ENCODE assay signal across 8 cellular contexts in the genomic region with DNA sequence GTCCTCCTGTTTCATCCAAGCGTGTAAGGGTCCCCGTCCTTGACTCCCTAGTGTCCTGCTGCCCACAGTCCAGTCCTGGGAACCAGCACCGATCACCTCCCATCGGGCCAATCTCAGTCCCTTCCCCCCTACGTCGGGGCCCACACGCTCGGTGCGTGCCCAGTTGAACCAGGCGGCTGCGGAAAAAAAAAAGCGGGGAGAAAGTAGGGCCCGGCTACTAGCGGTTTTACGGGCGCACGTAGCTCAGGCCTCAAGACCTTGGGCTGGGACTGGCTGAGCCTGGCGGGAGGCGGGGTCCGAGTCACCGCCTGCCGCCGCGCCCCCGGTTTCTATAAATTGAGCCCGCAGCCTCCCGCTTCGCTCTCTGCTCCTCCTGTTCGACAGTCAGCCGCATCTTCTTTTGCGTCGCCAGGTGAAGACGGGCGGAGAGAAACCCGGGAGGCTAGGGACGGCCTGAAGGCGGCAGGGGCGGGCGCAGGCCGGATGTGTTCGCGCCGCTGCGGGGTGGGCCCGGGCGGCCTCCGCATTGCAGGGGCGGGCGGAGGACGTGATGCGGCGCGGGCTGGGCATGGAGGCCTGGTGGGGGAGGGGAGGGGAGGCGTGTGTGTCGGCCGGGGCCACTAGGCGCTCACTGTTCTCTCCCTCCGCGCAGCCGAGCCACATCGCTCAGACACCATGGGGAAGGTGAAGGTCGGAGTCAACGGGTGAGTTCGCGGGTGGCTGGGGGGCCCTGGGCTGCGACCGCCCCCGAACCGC. TPM values are rescaled to one million over a fixed set of nuclear protein-coding genes. Genes with fewer than 3 reads are reported as not detected.
DNase-seq lines count a peak whose midpoint lies in the region; ATAC-seq and TF ChIP-seq lines count a peak whose summit lies in the region.

A gene (plus strand): TSS at position 360 of the 756 bp plus-strand sequence. CDS start 316 bp downstream, at position 676.

- H3K4me1 Mint-ChIP-seq in IgD-negative memory B cell = peaks cover 18 to 35% (median 33%) of the 10 kb centered on the region in 3 donors

- no peak for TF ChIP-seq CTCF in epithelial cell of esophagus (IDR thresholded peaks at IDR 0.05; ENCODE audit: insufficient read depth, low read depth, low read length, missing control alignments)

- H3K4me3 Mint-ChIP-seq in IgD-negative memory B cell = peak within 1 kb of the TSS; percentile 91 to 99 (median 96)

- DNase-seq in DMS114 treated with DMSO at 0.1 percent for 48 hours (lab: John Stamatoyannopoulos, UW; ENCODE audit: unreplicated experiment) (peak; percentile 94), OCI-M1 (lab: John Stamatoyannopoulos, UW) (peak; percentile 97), activated T-cell treated with anti-CD3 and anti-CD28 coated beads for 4 hours (peak; percentile 83), epithelial cell of esophagus (ENCODE audit: low read depth) (peak; percentile 98), mucosa of gallbladder (ENCODE audit: low spot score) (peak; percentile 95)
- peak; percentile 93 for DNase-seq in stimulated activated CD8-positive, alpha-beta memory T cell treated with anti-CD3 and anti-CD28 coated beads, Interleukin-4, amount 100 ng/mL, for 48 hours

- H3K27me3 Mint-ChIP-seq in IgD-negative memory B cell = no peaks in the 10 kb centered on the region

- peak within 1 kb of the TSS; percentile 94 to 98 (median 97) for H3K27ac Mint-ChIP-seq in IgD-negative memory B cell

- peak; percentile 51 for ATAC-seq in GM21529 (IDR thresholded peaks at IDR 0.05; ENCODE audit: unreplicated experiment)

- no peaks in the 10 kb centered on the region for H3K36me3 Mint-ChIP-seq in IgD-negative memory B cell

- H3K4me3 ChIP-seq in epithelial cell of esophagus (ENCODE audit: low read length) = peak within 1 kb of the TSS; percentile 97

- no peaks in the 10 kb centered on the region for H3K9me3 Mint-ChIP-seq in IgD-negative memory B cell

RNA-seq across cellular contexts. Expression of the gene that starts here (rescaled TPM):
- 1,479 TPM for polyA plus RNA-seq in IgD-negative memory B cell
- total RNA-seq in mucosa of gallbladder = 2,392 TPM

Comparison
In these comparisons a context has a peak if more than half of its experiments do, and no peak if none do; other contexts are left out.
1. Peak in every context shown above with its lines: DNase-seq, ATAC-seq and H3K4me3 ChIP-seq.